In genomic region chr2:197453914-197454398, GRCh38 we compare ENCODE assay signal across 1 cellular context.
TF ChIP-seq lines count a peak whose summit lies in the region.

No MANE protein-coding gene starts in this region.

TF ChIP-seq in H1, 55 proteins besides CTCF, POLR2A, EP300 and RAD21:
- TF ChIP-seq RBBP5 (IDR thresholded peaks at IDR 0.05; ENCODE audit: borderline replicate concordance, low read depth, low read length) = no peak
- TF ChIP-seq KDM1A (IDR thresholded peaks at IDR 0.05; ENCODE audit: borderline replicate concordance, low read length) = no peak
- TF ChIP-seq RXRA (IDR thresholded peaks at IDR 0.05; ENCODE audit: insufficient read depth, low read depth, low read length) = no peak
- peak; percentile 68 for TF ChIP-seq SAP30 (IDR thresholded peaks at IDR 0.05; ENCODE audit: insufficient read depth, insufficient replicate concordance, low read length)
- peak; percentile 32 for TF ChIP-seq ASH2L (IDR thresholded peaks at IDR 0.05; ENCODE audit: low read length)
- no peak for TF ChIP-seq ATF3 (IDR thresholded peaks at IDR 0.05; ENCODE audit: insufficient read depth, low read depth, low read length)
- no peak for TF ChIP-seq POLR2AphosphoS5 (IDR thresholded peaks at IDR 0.05; ENCODE audit: low read depth, low read length)
- TF ChIP-seq CTBP2 (IDR thresholded peaks at IDR 0.05; ENCODE audit: borderline replicate concordance, insufficient read depth, insufficient read length, low read length) = no peak
- TF ChIP-seq TAF1 (IDR thresholded peaks at IDR 0.05; ENCODE audit: low read depth, low read length) = peak; percentile 75; the same call in 1 of the 2 replicates
- TF ChIP-seq PHF8 (conservative IDR thresholded peaks at IDR 0.05; ENCODE audit: low read depth, low read length) = 0 out of 2 replicates have a peak, but pooled peaks have one; percentile 12
- no peak for TF ChIP-seq HDAC6 (IDR thresholded peaks at IDR 0.05; ENCODE audit: low read depth, low read length)
